ENCODE assay signal across 23 cellular contexts in genomic region chr4:20512980-20513379, GRCh38.
"Had no signal": no experiment of that assay in that cellular context is flagged by ENCODE, and none has a peak within 500 bp of the region (broad histone marks: within the 10 kb centered on the region; RNA-seq: fewer than 3 reads in every experiment).

No MANE protein-coding gene starts in this region.

- ATAC-seq: effector memory CD8-positive, alpha-beta T cell; foreskin keratinocyte; left ventricle myocardium superior; naive thymus-derived CD4-positive, alpha-beta T cell; stimulated activated naive B cell treated with anti-CD40 and anti-IgM and Interleukin-4, amounts not matched to agents 10 μg/mL and 1 μg/mL and 100 μg/mL, for 72 hours; stimulated activated naive CD8-positive, alpha-beta T cell treated with anti-CD3 and anti-CD28 coated beads, Interleukin-15, amount 100 ng/mL, for 72 hours; upper lobe of right lung had no signal

- H3K36me3 ChIP-seq: esophagus squamous epithelium, sigmoid colon, upper lobe of right lung, vagina had no signal

- H3K9me3 Mint-ChIP-seq: dendritic cell treated with granulocyte-macrophage colony-stimulating factor and Interleukin-4, amounts not matched to agents 40 ng/mL and 50 ng/mL, for 4 days; nephron progenitor cell; stimulated activated naive B cell treated with anti-CD40 and anti-IgM and Interleukin-4, amounts not matched to agents 10 μg/mL and 1 μg/mL and 100 μg/mL, for 72 hours; stimulated activated naive CD8-positive, alpha-beta T cell treated with anti-CD3 and anti-CD28 coated beads, Interleukin-15, amount 100 ng/mL, for 72 hours had no signal

- H3K27me3 Mint-ChIP-seq: dendritic cell treated with granulocyte-macrophage colony-stimulating factor and Interleukin-4, amounts not matched to agents 40 ng/mL and 50 ng/mL, for 4 days; effector memory CD8-positive, alpha-beta T cell; stimulated activated naive B cell treated with anti-CD40 and anti-IgM and Interleukin-4, amounts not matched to agents 10 μg/mL and 1 μg/mL and 100 μg/mL, for 72 hours; stimulated activated naive CD8-positive, alpha-beta T cell treated with anti-CD3 and anti-CD28 coated beads, Interleukin-15, amount 100 ng/mL, for 72 hours had no signal

- H3K4me3 Mint-ChIP-seq: dendritic cell treated with granulocyte-macrophage colony-stimulating factor and Interleukin-4, amounts not matched to agents 40 ng/mL and 50 ng/mL, for 4 days; effector memory CD8-positive, alpha-beta T cell; naive thymus-derived CD4-positive, alpha-beta T cell; nephron progenitor cell; stimulated activated naive B cell treated with anti-CD40 and anti-IgM and Interleukin-4, amounts not matched to agents 10 μg/mL and 1 μg/mL and 100 μg/mL, for 72 hours; stimulated activated naive CD8-positive, alpha-beta T cell treated with anti-CD3 and anti-CD28 coated beads, Interleukin-15, amount 100 ng/mL, for 72 hours had no signal

- H3K36me3 Mint-ChIP-seq: naive thymus-derived CD4-positive, alpha-beta T cell; stimulated activated naive B cell treated with anti-CD40 and anti-IgM and Interleukin-4, amounts not matched to agents 10 μg/mL and 1 μg/mL and 100 μg/mL, for 72 hours had no signal

- H3K4me1 Mint-ChIP-seq: naive thymus-derived CD4-positive, alpha-beta T cell; nephron progenitor cell; stimulated activated naive B cell treated with anti-CD40 and anti-IgM and Interleukin-4, amounts not matched to agents 10 μg/mL and 1 μg/mL and 100 μg/mL, for 72 hours; stimulated activated naive CD8-positive, alpha-beta T cell treated with anti-CD3 and anti-CD28 coated beads, Interleukin-15, amount 100 ng/mL, for 72 hours had no signal

- DNase-seq: effector memory CD8-positive, alpha-beta T cell; esophagus squamous epithelium; foreskin keratinocyte; head of caudate nucleus; hippocampal formation; left colon; left ventricle myocardium superior; mesenchymal stem cell; naive thymus-derived CD4-positive, alpha-beta T cell; nephron progenitor cell; posterior cingulate gyrus; sigmoid colon; stimulated activated CD4-positive, alpha-beta T cell treated with anti-CD3 and anti-CD28 coated beads, Interleukin-2, amount 100 ng/mL, for 24 hours; stimulated activated CD4-positive, alpha-beta T cell treated with anti-CD3 and anti-CD28 coated beads, Interleukin-4, amount 100 ng/mL, for 4 hours; stimulated activated naive B cell treated with anti-CD40 and anti-IgM and Interleukin-4, amounts not matched to agents 10 μg/mL and 1 μg/mL and 100 μg/mL, for 72 hours; stimulated activated naive CD8-positive, alpha-beta T cell treated with anti-CD3 and anti-CD28 coated beads, Interleukin-15, amount 100 ng/mL, for 72 hours; testis; upper lobe of right lung had no signal

- H3K4me1 ChIP-seq: esophagus squamous epithelium, foreskin keratinocyte, sigmoid colon, upper lobe of right lung, vagina had no signal

- H3K27ac Mint-ChIP-seq: dendritic cell treated with granulocyte-macrophage colony-stimulating factor and Interleukin-4, amounts not matched to agents 40 ng/mL and 50 ng/mL, for 4 days; effector memory CD8-positive, alpha-beta T cell; naive thymus-derived CD4-positive, alpha-beta T cell; stimulated activated naive B cell treated with anti-CD40 and anti-IgM and Interleukin-4, amounts not matched to agents 10 μg/mL and 1 μg/mL and 100 μg/mL, for 72 hours; stimulated activated naive CD8-positive, alpha-beta T cell treated with anti-CD3 and anti-CD28 coated beads, Interleukin-15, amount 100 ng/mL, for 72 hours had no signal

- H3K27ac ChIP-seq: esophagus squamous epithelium, foreskin keratinocyte, sigmoid colon, skin epidermis, upper lobe of right lung, vagina had no signal

- H3K4me3 ChIP-seq: esophagus squamous epithelium, lung, sigmoid colon, skin epidermis, testis, tibial nerve, upper lobe of right lung, vagina had no signal

- H3K9me3 ChIP-seq: esophagus squamous epithelium, sigmoid colon, testis, tibial nerve, upper lobe of right lung, vagina had no signal

- H3K27me3 ChIP-seq: esophagus squamous epithelium, foreskin keratinocyte, sigmoid colon, testis, tibial nerve, upper lobe of right lung, vagina had no signal
